Comparison of ENCODE assay signal across 8 cellular contexts in the genomic region with DNA sequence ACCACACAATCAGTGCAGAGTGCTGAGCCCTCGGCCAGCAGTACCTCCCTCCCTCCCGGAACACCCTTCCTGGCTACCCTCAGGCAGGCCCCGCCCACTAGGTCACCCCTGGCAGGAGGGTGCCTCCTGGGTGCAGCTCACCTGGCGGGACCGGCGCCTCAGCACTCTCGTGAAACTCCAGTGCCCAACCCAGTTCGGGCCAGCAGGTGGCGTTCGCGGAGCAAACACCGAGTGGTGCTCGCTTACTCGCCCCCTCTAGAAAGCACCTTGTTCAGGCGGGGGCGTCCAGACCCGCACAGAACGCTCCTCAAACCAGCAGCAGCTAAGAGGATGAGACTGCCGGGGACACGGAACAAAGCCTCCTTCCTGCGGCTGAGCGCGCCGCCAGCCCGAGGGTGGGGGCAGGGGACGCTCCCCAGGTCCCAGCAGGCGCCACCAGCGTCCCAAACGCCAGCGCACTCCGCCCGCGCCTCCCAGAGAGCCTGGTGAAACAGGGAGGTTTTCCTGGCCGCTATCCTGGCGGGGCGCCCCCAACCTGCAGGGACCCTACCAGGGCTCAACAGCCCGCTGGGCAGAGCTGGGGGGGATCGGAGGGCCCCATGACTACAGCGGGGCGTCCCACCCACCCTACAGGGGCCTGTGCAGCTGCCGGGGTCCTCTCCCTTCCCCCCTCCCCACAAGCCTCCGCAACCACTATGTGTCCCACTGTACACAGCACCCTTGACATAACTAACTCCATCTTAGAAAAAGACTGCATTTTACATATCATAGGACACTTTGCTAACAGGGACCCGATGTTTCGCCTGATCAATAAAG. TPM values are rescaled to one million over a fixed set of nuclear protein-coding genes. Genes with fewer than 3 reads are reported as not detected.
DNase-seq lines count a peak whose midpoint lies in the region; ATAC-seq, FAIRE-seq and TF ChIP-seq lines count a peak whose summit lies in the region.

No MANE protein-coding gene starts in this region.

- H3K79me2 ChIP-seq in H1 (ENCODE audit: control insufficient read depth in 1 of 2, insufficient read depth in 2 of 2, low read length in 2 of 2) = no peaks in the 10 kb centered on the region

- H3K27me3 Mint-ChIP-seq in mesothelial cell of epicardium (ENCODE audit: low read depth) = peaks cover 67% of the 10 kb centered on the region

- peak overlapping the region; percentile 63; the same call in 1 of the 2 replicates for H2BK12ac ChIP-seq in H1 (ENCODE audit: low read depth, low read length)

- H3K36me3 ChIP-seq in H1 (ENCODE audit: control insufficient read depth in 2 of 4, insufficient read depth in 4 of 4, low read length in 3 of 4) = no peaks in the 10 kb centered on the region

- peak overlapping the region; percentile 10 to 73 for H3K4me2 ChIP-seq in H1 (ENCODE audit: insufficient read depth in 1 of 2, low read depth in 2 of 2, low read length in 2 of 2)

- H3K4me3 Mint-ChIP-seq in mesothelial cell of epicardium = peak overlapping the region; percentile 68

- H3K4me1 ChIP-seq in H1 (replicated peaks in 1 of 4; ENCODE audit: control insufficient read depth in 3 of 4, insufficient read depth in 4 of 4, low read length in 3 of 4) = peaks cover 0 to 8% (median 4%) of the 10 kb centered on the region in 4 experiments; a peak in 5 of 7 replicates

- peak overlapping the region; percentile 88 for H4K8ac ChIP-seq in H1 (ENCODE audit: extremely low read depth, insufficient read depth, low read length)

- no peaks in the 10 kb centered on the region for H3K79me1 ChIP-seq in H1 (ENCODE audit: low read depth, low read length)

- no peaks in the 10 kb centered on the region for H4K20me1 ChIP-seq in H1 (replicated peaks in 1 of 2; ENCODE audit: control insufficient read depth in 1 of 2, insufficient read depth in 2 of 2, low read length in 2 of 2)

- no peak overlapping the region for H3K14ac ChIP-seq in H1 (ENCODE audit: insufficient read length)

- no peak overlapping the region for H3K27ac ChIP-seq in H1 (ENCODE audit: low read depth, low read length)

- H3K18ac ChIP-seq in H1 (ENCODE audit: extremely low read depth, low read length) = peak overlapping the region; percentile 95

- H4K91ac ChIP-seq in H1 (replicated peaks; ENCODE audit: insufficient read length, low read length) = peak overlapping the region; percentile 63

- no peak overlapping the region for H3K4ac ChIP-seq in H1 (replicated peaks; ENCODE audit: insufficient read length, low read depth, low read length)

- H3K9ac ChIP-seq in H1 (replicated peaks in 1 of 4; ENCODE audit: extremely low read depth in 1 of 4, low read depth in 3 of 4, low read length in 3 of 4) = peak overlapping the region in 2 of 4 experiments; percentile 20 to 31; a peak in 4 of 7 replicates

- H2AFZ ChIP-seq in H1 (ENCODE audit: low read length) = peak overlapping the region; percentile 65; the same call in 1 of the 2 replicates

- POLR2A ChIA-PET in AG04449 (lab: Yijun Ruan, JAX) (no interaction called here), H1 (lab: Charles Lee; ENCODE audit: partially characterized antibody) (interaction anchor here (1.2 kb wide), 1 partner anchor 45 kb away, joined by 4 read pairs; a partner anchor contains a TSS)

- peak; percentile 86 for TF ChIP-seq CTCF in AG04449 (IDR thresholded peaks at IDR 0.05; ENCODE audit: insufficient read depth, low read length, missing control alignments)
- peak; percentile 73 to 90 (median 87) for TF ChIP-seq CTCF in H1 (IDR thresholded peaks at IDR 0.05; ENCODE audit: control extremely low read depth in 1 of 3, insufficient read depth in 1 of 3, low read depth in 1 of 3, low read length in 3 of 3)
- peak; percentile 90 for TF ChIP-seq CTCF in mesothelial cell of epicardium (IDR thresholded peaks at IDR 0.05; ENCODE audit: unreplicated experiment)

- no peak overlapping the region for H2BK5ac ChIP-seq in H1 (ENCODE audit: low read depth, low read length)

- H3K4me3 ChIP-seq in AG04449 (ENCODE audit: low read depth, low read length) (peak overlapping the region; percentile 56), H1 (ENCODE audit: extremely low read depth in 1 of 4, insufficient read depth in 2 of 4, low read depth in 3 of 4, low read length in 4 of 4) (peak overlapping the region; percentile 39 to 68 (median 65))

- H3K23ac ChIP-seq in H1 (ENCODE audit: insufficient read length) = no peak overlapping the region

- H3K23me2 ChIP-seq in H1 (ENCODE audit: low read depth, low read length) = 0 out of 2 replicates have a peak, but pooled peaks cover 4% of the 10 kb centered on the region

- TF ChIP-seq RAD21 in H1 (IDR thresholded peaks at IDR 0.05 in 1 of 2, conservative IDR thresholded peaks at IDR 0.05 in 1 of 2; ENCODE audit: low read depth in 2 of 2, low read length in 2 of 2) = peak; percentile 69 to 70

- H3K27ac Mint-ChIP-seq in mesothelial cell of epicardium = no peak overlapping the region

- peaks cover 3% of the 10 kb centered on the region for H3K4me1 Mint-ChIP-seq in mesothelial cell of epicardium

- no peak for FAIRE-seq in H1 (lab: Jason Lieb, UNC)

- peaks cover 4 to 32% of the 10 kb centered on the region in 2 experiments; a peak in 2 of 4 replicates for H3K9me3 ChIP-seq in H1 (ENCODE audit: insufficient read depth in 2 of 2, low read depth in 1 of 2, low read length in 1 of 2)

- no peak overlapping the region for H2BK120ac ChIP-seq in H1 (replicated peaks; ENCODE audit: low read depth, low read length)

- peak; percentile 54 for ATAC-seq in GM18520 (IDR thresholded peaks at IDR 0.05; ENCODE audit: unreplicated experiment)
- ATAC-seq in HG03135 (IDR thresholded peaks at IDR 0.05; ENCODE audit: unreplicated experiment) = peak; percentile 84

- TF ChIP-seq POLR2A in H1 (IDR thresholded peaks at IDR 0.05; ENCODE audit: control extremely low read depth in 1 of 2, low read depth in 2 of 2, low read length in 2 of 2) = no peak

- H3K36me3 Mint-ChIP-seq in mesothelial cell of epicardium = no peaks in the 10 kb centered on the region

- H2AK5ac ChIP-seq in H1 (ENCODE audit: low read depth, low read length) = no peak overlapping the region

- DNase-seq in AG04449 (ENCODE audit: low read depth, low spot score) (no peak), NCI-H460 (ENCODE audit: extremely low read depth, low read depth) (peak; percentile 62), H1 (ENCODE audit: low read depth in 1 of 2, low spot score in 2 of 2) (peak; percentile 65 to 93), mesothelial cell of epicardium (ENCODE audit: low spot score in 2 of 2, unreplicated experiment in 2 of 2) (peak; percentile 60 to 86)
- DNase-seq in activated CD8-positive, alpha-beta memory T cell treated with anti-CD3 and anti-CD28 coated beads for 48 hours (ENCODE audit: low read depth in 2 of 3, low spot score in 2 of 3) = peak; percentile 65 to 70 (median 66)
- peak; percentile 71 to 80 for DNase-seq in stimulated activated CD8-positive, alpha-beta memory T cell treated with anti-CD3 and anti-CD28 coated beads, Interleukin-2, amount 100 ng/mL, for 1 hour (ENCODE audit: low read depth in 2 of 2)

- CTCF ChIA-PET in AG04449 (lab: Yijun Ruan, JAX) (interaction anchor here (0.8 to 5.7 kb wide), 22 partner anchors 8 to 87 kb away, joined by 3 to 58 read pairs (median 5); a partner anchor contains a TSS), H1 (lab: Charles Lee; ENCODE audit: partially characterized antibody) (interaction anchor here (0.7 to 4.6 kb wide), 18 partner anchors 8 to 88 kb away, joined by 3 to 40 read pairs (median 4); a partner anchor contains a TSS)

- no peaks in the 10 kb centered on the region for H3K9me3 Mint-ChIP-seq in mesothelial cell of epicardium

- H4K5ac ChIP-seq in H1 (ENCODE audit: insufficient read length, low read depth, low read length) = peak overlapping the region; percentile 33

- H3K27me3 ChIP-seq in H1 (replicated peaks in 1 of 4; ENCODE audit: control insufficient read depth in 3 of 4, extremely low read depth in 1 of 4, insufficient read depth in 3 of 4, low read length in 3 of 4) = peaks cover 0 to 15% (median 12%) of the 10 kb centered on the region in 4 experiments; a peak in 4 of 7 replicates

- no peak overlapping the region for H3K56ac ChIP-seq in H1 (replicated peaks; ENCODE audit: insufficient read length, low read depth, low read length)

- H2BK20ac ChIP-seq in H1 (ENCODE audit: low read length) = no peak overlapping the region

- no peak for TF ChIP-seq EP300 in H1 (IDR thresholded peaks at IDR 0.05; ENCODE audit: borderline replicate concordance in 1 of 2, low read depth in 2 of 2, low read length in 2 of 2)

- H2BK15ac ChIP-seq in H1 (ENCODE audit: low read length) = no peak overlapping the region

- WGBS in H1 (ENCODE audit: extremely low coverage in 1 of 2, insufficient coverage in 1 of 2, insufficient read length in 1 of 2, insufficient replicate concordance in 2 of 2, low coverage in 1 of 2, low lambda C conversion rate in 2 of 2, missing lambda C conversion rate in 1 of 2), 2 experiments = 14% methylated on average over 41 of the region's 44 CpGs; no CpG with 5 or more reads in 1 of the 2 experiments

TF ChIP-seq in H1, 55 proteins besides CTCF, POLR2A, EP300 and RAD21 (continues in another document):
- no peak for TF ChIP-seq HDAC6 (IDR thresholded peaks at IDR 0.05; ENCODE audit: low read depth, low read length)

RNA-seq across cellular contexts. Expression of a gene that starts 44.7 kb away (rescaled TPM):
- 103 and 119 TPM in 2 replicates for total RNA-seq in NCI-H460 (2014; rRNA removed; shearing (Covaris generic))
- polyA plus RNA-seq in NCI-H460 (2014; cell fraction: nucleus; rRNA removed) = 143 and 149 TPM in 2 replicates
- total RNA-seq in H1 (2021; fragmentation: NEBNext Ultra II Directional; extraction: Animal tissue kit (Norgen Biotek cat#: 25700)) = 52.8 and 53.0 TPM in 2 replicates
- polyA plus RNA-seq in H1 (2011; rRNA removed) = 36.7 and 38.3 TPM in 2 replicates
- polyA plus RNA-seq in H1 (2011; cell fraction: cytosol; rRNA removed) = 46.5 TPM
- polyA plus RNA-seq in H1 (2011; cell fraction: nucleus; rRNA removed) = 51.5 TPM
- 50.1 to 55.1 TPM (median 50.5 TPM) in 4 replicates for polyA plus RNA-seq in H1 (2012, experiment 1 of 2)
- 28.5 TPM for polyA plus RNA-seq in H1 (2012, experiment 2 of 2)
- 48.3 TPM for polyA plus RNA-seq in H1 (2013, experiment 1 of 2)
- 45.4 TPM for polyA plus RNA-seq in H1 (2013, experiment 2 of 2)
- polyA minus RNA-seq in H1 (2011; rRNA and poly(A)+ RNA removed) = 28.4 and 32.0 TPM in 2 replicates
- 19.7 TPM for polyA minus RNA-seq in H1 (2011; cell fraction: cytosol; rRNA and poly(A)+ RNA removed)
- polyA minus RNA-seq in H1 (2011; cell fraction: nucleus; rRNA and poly(A)+ RNA removed) = 35.6 TPM
- total RNA-seq in mesothelial cell of epicardium = 45.2 to 47.6 TPM (median 45.8 TPM) in 3 replicates

RNA-seq across cellular contexts. Expression of a gene that starts 51.4 kb away (rescaled TPM):
- not detected in 2 replicates for total RNA-seq in NCI-H460 (2014; rRNA removed; shearing (Covaris generic))
- polyA plus RNA-seq in NCI-H460 (2014; cell fraction: nucleus; rRNA removed) = not detected in 2 replicates
- total RNA-seq in H1 (2021; fragmentation: NEBNext Ultra II Directional; extraction: Animal tissue kit (Norgen Biotek cat#: 25700)) = not detected in 2 replicates
- polyA plus RNA-seq in H1 (2011; rRNA removed) = not detected in 2 replicates
- not detected for polyA plus RNA-seq in H1 (2011; cell fraction: cytosol; rRNA removed)
- polyA plus RNA-seq in H1 (2011; cell fraction: nucleus; rRNA removed) = not detected
- not detected in 4 replicates for polyA plus RNA-seq in H1 (2012, experiment 1 of 2)
- polyA plus RNA-seq in H1 (2012, experiment 2 of 2) = not detected
- polyA plus RNA-seq in H1 (2013, experiment 1 of 2) = 0.22 TPM
- 0.33 TPM for polyA plus RNA-seq in H1 (2013, experiment 2 of 2)
- not detected in 2 replicates for polyA minus RNA-seq in H1 (2011; rRNA and poly(A)+ RNA removed)
- polyA minus RNA-seq in H1 (2011; cell fraction: cytosol; rRNA and poly(A)+ RNA removed) = not detected
- not detected for polyA minus RNA-seq in H1 (2011; cell fraction: nucleus; rRNA and poly(A)+ RNA removed)
- not detected in 3 replicates for total RNA-seq in mesothelial cell of epicardium
